ENCODE assay signal across 1 cellular context in genomic region chr2:118103963-118104942, GRCh38.
TF ChIP-seq lines count a peak whose summit lies in the region.

No MANE protein-coding gene starts in this region.

TF ChIP-seq in HepG2, 621 proteins besides CTCF, POLR2A, EP300 and RAD21 (continued from another document):
- TF ChIP-seq TCF7L2 (IDR thresholded peaks at IDR 0.05; ENCODE audit: low read depth, low read length) (no peak), KLF11 (CRISPR knock-in tag; IDR thresholded peaks at IDR 0.05) (no peak), RELA (CRISPR knock-in tag; IDR thresholded peaks at IDR 0.05) (no peak), ZFP37 (CRISPR knock-in tag; IDR thresholded peaks at IDR 0.05; ENCODE audit: borderline replicate concordance) (no peak), EZH2 (conservative IDR thresholded peaks at IDR 0.05; ENCODE audit: low read depth, low read length) (no peak), ZNF556 (CRISPR knock-in tag; IDR thresholded peaks at IDR 0.05; ENCODE audit: borderline replicate concordance) (no peak), GTF3A (CRISPR knock-in tag; conservative IDR thresholded peaks at IDR 0.05) (no peak), JDP2 (CRISPR knock-in tag; IDR thresholded peaks at IDR 0.05; ENCODE audit: borderline replicate concordance) (no peak), ONECUT2 (CRISPR knock-in tag; IDR thresholded peaks at IDR 0.05) (no peak), SIN3B (IDR thresholded peaks at IDR 0.05; ENCODE audit: low read length) (no peak), HNRNPK (IDR thresholded peaks at IDR 0.05; ENCODE audit: low read depth, low read length, poor library complexity, severe bottlenecking) (peak; percentile 3)
